ENCODE assay signal across 8 cellular contexts in genomic region chr4:76585897-76586360, GRCh38.
DNase-seq lines count a peak whose midpoint lies in the region; ATAC-seq, FAIRE-seq and TF ChIP-seq lines count a peak whose summit lies in the region.

No MANE protein-coding gene starts in this region.

- H4K91ac ChIP-seq in H9 (ENCODE audit: insufficient read length, low read depth, low read length), result no peak overlapping the region

- no peak for TF ChIP-seq EP300 in GM12878 (IDR thresholded peaks at IDR 0.05; ENCODE audit: borderline replicate concordance in 1 of 2, control insufficient read depth in 1 of 2, low read depth in 2 of 2, low read length in 2 of 2)

- no peaks in the 10 kb centered on the region for H3K79me2 ChIP-seq in H9 (ENCODE audit: insufficient read depth, low read length)
- H3K79me2 ChIP-seq in GM12878 (ENCODE audit: control insufficient read depth, insufficient read depth, low read length), result no peaks in the 10 kb centered on the region

- no peak overlapping the region for H3K4ac ChIP-seq in H9 (ENCODE audit: low read depth, low read length)

- H2AK5ac ChIP-seq in H9 (ENCODE audit: insufficient read length, low read length), result no peak overlapping the region

- H4K20me1 ChIP-seq in H9 (ENCODE audit: control insufficient read depth, insufficient read depth, insufficient read length), result no peaks in the 10 kb centered on the region
- no peaks in the 10 kb centered on the region for H4K20me1 ChIP-seq in GM12878 (ENCODE audit: control insufficient read depth, insufficient read depth)

- H3K18ac ChIP-seq in H9 (ENCODE audit: insufficient read length, low read depth, low read length), result peak overlapping the region; percentile 66

- RAD21 ChIA-PET in GM12878 (lab: Charles Lee; ENCODE audit: unreplicated experiment), result no interaction called here

- H3K56ac ChIP-seq in H9 (ENCODE audit: insufficient read length, low read depth, low read length), result no peak overlapping the region

- peaks cover 60 to 65% of the 10 kb centered on the region in 2 experiments for H3K4me1 Mint-ChIP-seq in H9

- no peaks in the 10 kb centered on the region for H3K27me3 ChIP-seq in H9 (ENCODE audit: insufficient read depth, low read length)
- H3K27me3 ChIP-seq in GM12878 (replicated peaks in 1 of 2; ENCODE audit: control insufficient read depth in 2 of 2, insufficient read depth in 2 of 2, low read length in 1 of 2), result peaks cover 4 to 12% of the 10 kb centered on the region in 2 experiments

- H3K9ac ChIP-seq in H9 (ENCODE audit: extremely low read depth, insufficient read length, low read length) (peak overlapping the region; percentile 64), GM12878 (ENCODE audit: control insufficient read depth, insufficient read depth, low read length) (no peak overlapping the region)

- H3K4me2 ChIP-seq in H9 (ENCODE audit: insufficient read depth, insufficient read length, low read length) (peak overlapping the region; percentile 66), GM12878 (ENCODE audit: control insufficient read depth, insufficient read depth) (peak overlapping the region; percentile 49; the same call in 1 of the 2 replicates)

- SMC1A ChIA-PET in GM12878 (lab: Charles Lee; ENCODE audit: uncharacterized antibody, unreplicated experiment), result interaction anchor here (1.6 kb wide), 1 partner anchor 23 kb away, joined by 3 read pairs; no protein-coding TSS in a partner anchor

- peak; percentile 90 for ATAC-seq in GM12878

- H3K23ac ChIP-seq in H9 (ENCODE audit: insufficient read length, low read depth, low read length), result no peak overlapping the region

- no peak overlapping the region for H3K27ac ChIP-seq in H9 (ENCODE audit: insufficient read length, low read depth, low read length)
- no peak overlapping the region for H3K27ac ChIP-seq in GM12878 (ENCODE audit: control insufficient read depth, insufficient read depth)

- H3K4me3 Mint-ChIP-seq in H9, result peak overlapping the region; percentile 78 to 82

- H4K8ac ChIP-seq in H9 (replicated peaks; ENCODE audit: insufficient read length, low read depth, low read length), result no peak overlapping the region

- H4K5ac ChIP-seq in H9 (ENCODE audit: insufficient read length, low read depth, low read length), result no peak overlapping the region

- BruUV-seq in GM12878 (replicated peaks; lab: Mats Ljungman, UMichigan), result no TSS peak

- H2BK120ac ChIP-seq in H9 (ENCODE audit: low read depth, low read length, poor library complexity, severe bottlenecking), result no peak overlapping the region

- H3K9me3 Mint-ChIP-seq in H9, result no peaks in the 10 kb centered on the region; a peak in 1 of 5 replicates

- H3T11ph ChIP-seq in H9 (ENCODE audit: low read length), result no peak overlapping the region

- no peak overlapping the region for H2AFZ ChIP-seq in H9 (ENCODE audit: low read length)
- peak overlapping the region; percentile 21; the same call in 1 of the 2 replicates for H2AFZ ChIP-seq in GM12878 (ENCODE audit: control insufficient read depth, low read depth, low read length)

- WGBS in H9 (ENCODE audit: extremely low coverage, insufficient read length, low lambda C conversion rate), result no CpG with 5 or more reads among the region's 28 CpGs
- WGBS in GM12878 (ENCODE audit: insufficient coverage, insufficient replicate concordance, low lambda C conversion rate, missing lambda C conversion rate), result 18% methylated on average over 28 of the region's 28 CpGs

- TF ChIP-seq RAD21 in GM12878 (IDR thresholded peaks at IDR 0.05; ENCODE audit: insufficient read depth, low read depth, low read length), result no peak

- no peak overlapping the region for H2BK5ac ChIP-seq in H9 (ENCODE audit: insufficient read length, low read length)

- no peaks in the 10 kb centered on the region for H3K36me3 Mint-ChIP-seq in H9 (ENCODE audit: insufficient read depth in 1 of 3, low read depth in 3 of 3)

- no peaks in the 10 kb centered on the region for H3K36me3 ChIP-seq in GM12878 (ENCODE audit: control insufficient read depth in 2 of 2, insufficient read depth in 2 of 2, low read length in 1 of 2)

- no peak overlapping the region for H3K4me3 ChIP-seq in GM12878
- peak overlapping the region; percentile 28 for H3K4me3 ChIP-seq in iPS-11a (ENCODE audit: low read depth, low read length)

- H3K4me1 ChIP-seq in H9 (ENCODE audit: insufficient read depth, low read length) (peaks cover 13% of the 10 kb centered on the region), GM12878 (ENCODE audit: control insufficient read depth, insufficient read depth, low read length) (no peaks in the 10 kb centered on the region)

- no peaks in the 10 kb centered on the region for H3K27me3 Mint-ChIP-seq in H9 (ENCODE audit: low read depth)

- peak; percentile 22; the same call in 1 of the 3 replicates for TF ChIP-seq CTCF in H9 (conservative IDR thresholded peaks at IDR 0.05)
- TF ChIP-seq CTCF in GM12878 (IDR thresholded peaks at IDR 0.05 in 2 of 3, conservative IDR thresholded peaks at IDR 0.05 in 1 of 3; ENCODE audit: control insufficient read depth in 2 of 3, extremely low read depth in 1 of 3, insufficient read depth in 1 of 3, low read depth in 3 of 3, low read length in 3 of 3), result 0 out of 6 replicates have a peak, but pooled peaks of 1 of the 3 experiments have one; percentile 5

- CTCF ChIA-PET in GM12878 (lab: Yijun Ruan, JAX), result no interaction called here

- FAIRE-seq in GM12878 (lab: Jason Lieb, UNC) (no peak), HTR-8/SVneo (lab: Jason Lieb, UNC) (no peak)

- peak overlapping the region; percentile 89 for H3K14ac ChIP-seq in H9 (ENCODE audit: insufficient read depth, low read length)

- TF ChIP-seq POLR2A in GM12878 (IDR thresholded peaks at IDR 0.05; ENCODE audit: low read depth, low read length), result no peak

- peak; percentile 97 for DNase-seq in G401 (ENCODE audit: low spot score)
- DNase-seq in H9, result peak; percentile 97
- peak; percentile 75 for DNase-seq in NCI-H2196 (lab: John Stamatoyannopoulos, UW; ENCODE audit: unreplicated experiment)
- no peak for DNase-seq in GM12878 (ENCODE audit: low read depth, low spot score)
- peak; percentile 79 for DNase-seq in renal cortical epithelial cell (ENCODE audit: low read depth)
- DNase-seq in Kasumi-1 (lab: John Stamatoyannopoulos, UW), result no peak
- no peak for DNase-seq in HTR-8/SVneo (ENCODE audit: insufficient read length, low spot score)

- H2BK20ac ChIP-seq in H9 (ENCODE audit: low read depth, low read length, poor library complexity, severe bottlenecking), result no peak overlapping the region

- intact Hi-C loops in GM12878 (cut with micrococcal nuclease; ENCODE audit: unreplicated experiment), result no loop called here

- H3K23me2 ChIP-seq in H9 (ENCODE audit: insufficient read length, low read depth, low read length, poor library complexity, severe bottlenecking), result peaks cover 5% of the 10 kb centered on the region

- H3K9me3 ChIP-seq in H9 (ENCODE audit: control insufficient read depth, low read depth, low read length) (no peaks in the 10 kb centered on the region), GM12878 (replicated peaks; ENCODE audit: control insufficient read depth, insufficient read depth, low read length) (no peaks in the 10 kb centered on the region)

- POLR2A ChIA-PET in GM12878 (lab: Charles Lee), result no interaction called here

- in situ Hi-C loops in G401 (cut with HindIII; ENCODE audit: low sequenced_read_pairs) (no loop called here), GM12878 (cut with MboI) (no loop called here)

- H3K27ac Mint-ChIP-seq in H9, result peak overlapping the region; percentile 85 to 98 (median 95)

- H2BK12ac ChIP-seq in H9 (ENCODE audit: insufficient read length, low read depth, low read length), result no peak overlapping the region

- H2BK15ac ChIP-seq in H9 (ENCODE audit: low read depth, low read length), result no peak overlapping the region

- no peaks in the 10 kb centered on the region for H3K79me1 ChIP-seq in H9 (ENCODE audit: insufficient read depth, low read depth, low read length, poor library complexity, severe bottlenecking)

TF ChIP-seq in GM12878, 131 proteins besides CTCF, POLR2A, EP300 and RAD21 (continues in another document):
- no peak for TF ChIP-seq ZNF207 (IDR thresholded peaks at IDR 0.05; ENCODE audit: borderline replicate concordance)
- TF ChIP-seq BACH1 (IDR thresholded peaks at IDR 0.05; ENCODE audit: borderline replicate concordance), result no peak
- TF ChIP-seq EZH2 (IDR thresholded peaks at IDR 0.05; ENCODE audit: borderline replicate concordance, control insufficient read depth, low read depth, low read length), result no peak
- no peak for TF ChIP-seq ZBTB33 (IDR thresholded peaks at IDR 0.05)
- TF ChIP-seq RELA (IDR thresholded peaks at IDR 0.05; ENCODE audit: borderline replicate concordance, partially characterized antibody), result no peak
- no peak for TF ChIP-seq TARDBP (IDR thresholded peaks at IDR 0.05; ENCODE audit: borderline replicate concordance)
- no peak for TF ChIP-seq MTA2 (IDR thresholded peaks at IDR 0.05; ENCODE audit: low read depth)

Comparison
In these comparisons a context has a peak if more than half of its experiments do, and no peak if none do; other contexts are left out.
1. DNase-seq: peak in G401 (single experiment), H9 (single experiment), NCI-H2196 (single experiment) and renal cortical epithelial cell (single experiment); none in GM12878 (single experiment), Kasumi-1 (0 of 2) and HTR-8/SVneo (single experiment).